ENCODE assay signal across 9 cellular contexts in the genomic region with DNA sequence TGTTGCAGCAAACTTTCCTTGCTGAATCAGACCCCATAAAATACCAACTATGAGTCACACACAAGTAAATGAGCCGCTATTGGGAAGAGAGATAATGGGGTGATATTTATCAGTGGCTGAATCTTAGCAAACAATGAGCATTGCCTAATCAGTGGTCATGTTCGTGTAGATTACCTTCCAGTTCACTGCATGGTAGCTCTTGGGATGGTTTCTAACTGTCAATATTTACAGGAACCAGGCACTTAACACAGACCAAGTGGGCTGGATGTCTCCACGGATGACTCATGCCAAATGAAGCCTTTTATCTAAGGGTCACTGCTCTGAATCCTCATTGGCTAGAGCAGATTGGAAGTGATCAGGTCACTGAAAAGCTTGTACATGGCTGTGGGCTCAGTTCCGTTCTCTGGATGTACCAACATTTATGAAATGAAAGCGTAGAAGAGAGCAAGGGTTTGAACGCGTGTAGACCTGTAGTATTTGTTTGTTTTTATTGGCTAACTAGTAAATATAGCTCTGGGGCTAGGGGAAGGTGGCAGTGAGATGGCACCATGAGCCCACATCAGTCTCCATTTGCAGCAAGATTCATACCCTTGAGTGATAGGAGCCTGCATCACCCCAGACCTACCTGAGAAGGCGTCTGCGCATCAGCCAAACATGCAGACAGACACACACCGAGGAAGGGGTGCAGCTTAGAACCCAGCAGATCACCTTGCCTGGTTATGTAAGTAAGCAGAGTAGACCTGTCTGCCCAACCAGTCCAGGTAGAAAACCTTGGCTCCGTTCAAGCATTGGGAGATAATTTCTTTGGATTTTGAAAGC.
DNase-seq lines count a peak whose midpoint lies in the region; ATAC-seq and TF ChIP-seq lines count a peak whose summit lies in the region.
"Had no signal": no experiment of that assay in that cellular context is flagged by ENCODE, and none has a peak within 500 bp of the region (broad histone marks: within the 10 kb centered on the region; RNA-seq: fewer than 3 reads in every experiment).

No MANE protein-coding gene starts in this region.

- H3K4me3 Mint-ChIP-seq in naive thymus-derived CD4-positive, alpha-beta T cell = peak overlapping the region in 2 of 10 donors; percentile 2 to 34
- H3K4me3 Mint-ChIP-seq: CD4-positive, CD25-positive, alpha-beta regulatory T cell had no signal

- ATAC-seq in naive thymus-derived CD4-positive, alpha-beta T cell = peak; percentile 66

- H3K27ac ChIP-seq in naive thymus-derived CD4-positive, alpha-beta T cell (ENCODE audit: low read depth, low read length) = no peak overlapping the region
- H3K27ac ChIP-seq in prostate gland = no peak overlapping the region

- in situ Hi-C loops in HAP-1 (cut with MboI; ENCODE audit: low sequenced_read_pairs) = no loop called here

- H3K4me1 ChIP-seq in naive thymus-derived CD4-positive, alpha-beta T cell (ENCODE audit: control insufficient read depth in 2 of 2, insufficient read depth in 2 of 2, low read length in 2 of 2) = peaks cover 25 to 65% of the 10 kb centered on the region in 2 donors
- H3K4me1 ChIP-seq in prostate gland (replicated peaks) = peaks cover 22% of the 10 kb centered on the region
- peaks cover 10% of the 10 kb centered on the region for H3K4me1 ChIP-seq in HAP-1

- CTCF ChIA-PET in naive thymus-derived CD4-positive, alpha-beta T cell (lab: Charles Lee) = no interaction called here

- H3K36me3 Mint-ChIP-seq in naive thymus-derived CD4-positive, alpha-beta T cell = peaks cover 0 to 7% (median 0%) of the 10 kb centered on the region in 5 donors
- H3K36me3 Mint-ChIP-seq: CD4-positive, CD25-positive, alpha-beta regulatory T cell had no signal

- H3K27ac Mint-ChIP-seq in naive thymus-derived CD4-positive, alpha-beta T cell = peak overlapping the region in 2 of 9 donors; percentile 59 to 73

- POLR2A ChIA-PET in naive thymus-derived CD4-positive, alpha-beta T cell (lab: Charles Lee) = interaction anchor here (1.3 to 4.0 kb wide), 3 partner anchors 8 to 21 kb away, joined by 3 to 22 read pairs (median 4); no protein-coding TSS in a partner anchor

- no peaks in the 10 kb centered on the region for H3K27me3 Mint-ChIP-seq in naive thymus-derived CD4-positive, alpha-beta T cell

- DNase-seq in NCI-H345 (lab: John Stamatoyannopoulos, UW) = peak; percentile 46
- no peak for DNase-seq in NCI-H345 treated with DMSO at 0.1 percent for 48 hours (lab: John Stamatoyannopoulos, UW; ENCODE audit: unreplicated experiment)
- DNase-seq in NOMO-1 treated with dmso at 0.1 percent for 144 hours (lab: John Stamatoyannopoulos, UW; ENCODE audit: unreplicated experiment) = peak; percentile 77
- DNase-seq in cardiac fibroblast (ENCODE audit: low read depth in 2 of 2) = peak; percentile 94 to 96
- no peak for DNase-seq in naive thymus-derived CD4-positive, alpha-beta T cell
- DNase-seq in NCI-H82 (lab: John Stamatoyannopoulos, UW) = no peak
- no peak for DNase-seq in prostate gland (ENCODE audit: low spot score)
- no peak for DNase-seq in HAP-1 (ENCODE audit: low spot score in 2 of 2)
- DNase-seq: CD4-positive, CD25-positive, alpha-beta regulatory T cell had no signal

- TF ChIP-seq CTCF in cardiac fibroblast (IDR thresholded peaks at IDR 0.05; ENCODE audit: low read depth, low read length) (no peak), prostate gland (IDR thresholded peaks at IDR 0.05) (no peak)

- H3K27me3 ChIP-seq in naive thymus-derived CD4-positive, alpha-beta T cell (ENCODE audit: control insufficient read depth in 2 of 2, insufficient read depth in 2 of 2, low read length in 2 of 2) = no peaks in the 10 kb centered on the region
- H3K27me3 ChIP-seq in prostate gland (replicated peaks; ENCODE audit: insufficient read depth) (no peaks in the 10 kb centered on the region), HAP-1 (ENCODE audit: low read depth) (no peaks in the 10 kb centered on the region)

- H3K9me3 ChIP-seq in naive thymus-derived CD4-positive, alpha-beta T cell (ENCODE audit: control insufficient read depth in 2 of 3, low read length in 3 of 3) = no peaks in the 10 kb centered on the region
- H3K9me3 ChIP-seq in prostate gland (no peaks in the 10 kb centered on the region), HAP-1 (no peaks in the 10 kb centered on the region)

- intact Hi-C loops in naive thymus-derived CD4-positive, alpha-beta T cell (cut with micrococcal nuclease) = no loop called here
- intact Hi-C loops in prostate gland (cut with DNase I) = no loop called here

- H3K4me3 ChIP-seq in cardiac fibroblast (replicated peaks in 1 of 2; ENCODE audit: low read depth in 2 of 2, low read length in 2 of 2) (no peak overlapping the region), prostate gland (no peak overlapping the region), HAP-1 (no peak overlapping the region)
- H3K4me3 ChIP-seq in naive thymus-derived CD4-positive, alpha-beta T cell (ENCODE audit: low read length) = no peak overlapping the region

- WGBS in prostate gland = 73% methylated on average over 11 of the region's 11 CpGs

- H3K9me3 Mint-ChIP-seq in naive thymus-derived CD4-positive, alpha-beta T cell = peaks cover 0 to 5% (median 0%) of the 10 kb centered on the region in 11 donors

- TF ChIP-seq POLR2A in prostate gland (IDR thresholded peaks at IDR 0.05) = no peak

- no peaks in the 10 kb centered on the region for H3K36me3 ChIP-seq in naive thymus-derived CD4-positive, alpha-beta T cell (ENCODE audit: control insufficient read depth in 2 of 3, insufficient read depth in 3 of 3, low read length in 3 of 3)
- H3K36me3 ChIP-seq in prostate gland (no peaks in the 10 kb centered on the region), HAP-1 (replicated peaks) (no peaks in the 10 kb centered on the region)

- H3K4me1 Mint-ChIP-seq in naive thymus-derived CD4-positive, alpha-beta T cell = peaks cover 41 to 86% (median 53%) of the 10 kb centered on the region in 7 donors

Comparison
In these comparisons a context has a peak if more than half of its experiments do, and no peak if none do; other contexts are left out.
1. DNase-seq: peak in NCI-H345 (single experiment), NOMO-1 treated with dmso at 0.1 percent for 144 hours (single experiment) and cardiac fibroblast (2 of 2); none in NCI-H345 treated with DMSO at 0.1 percent for 48 hours (single experiment), naive thymus-derived CD4-positive, alpha-beta T cell (0 of 9), NCI-H82 (single experiment), prostate gland (single experiment) and HAP-1 (0 of 2).